In genomic region chr1:21843996-21844395, GRCh38 we compare ENCODE assay signal across 23 cellular contexts. TPM values are rescaled to one million over a fixed set of nuclear protein-coding genes. Genes with fewer than 3 reads are reported as not detected.
"Had no signal": no experiment of that assay in that cellular context is flagged by ENCODE, and none has a peak within 500 bp of the region (broad histone marks: within the 10 kb centered on the region; RNA-seq: fewer than 3 reads in every experiment).

No MANE protein-coding gene starts in this region.

- DNase-seq: Kasumi-1, MM.1S, NCI-H1092 treated with DMSO at 0.1 percent for 48 hours, NCI-H1417 treated with DMSO at 0.1 percent for 48 hours, NCI-H146, NCI-H1694 treated with DMSO at 0.1 percent for 48 hours, NCI-H1930, NCI-H2081, NCI-H2107, NCI-H2227 treated with DMSO at 0.1 percent for 48 hours, NCI-H524, NCI-H526 treated with DMSO at 0.1 percent for 48 hours, NCI-H774, RPMI8226, SHP77 had no signal

- H3K4me3 ChIP-seq: K562 had no signal

- FAIRE-seq: HepG2, RCC 7860 had no signal

- ATAC-seq: HepG2, K562, SK-N-SH treated with all-trans-retinoic acid at 6 μM for 48 hours had no signal

- H3K9ac ChIP-seq: KMS-11 had no signal

- H3K27ac ChIP-seq: KMS-11 had no signal

RNA-seq across cellular contexts. Expression of gene LDLRAD2, which starts 31.9 kb away (rescaled TPM):
- total RNA-seq: HepG2, HT1080, K562, M059J, NCI-H460 had no signal
- polyA plus RNA-seq: HepG2 had no signal
